ENCODE assay signal across 20 cellular contexts in genomic region chr12:14984036-14984435, GRCh38. TPM values are rescaled to one million over a fixed set of nuclear protein-coding genes. Genes with fewer than 3 reads are reported as not detected.
DNase-seq lines count a peak whose midpoint lies in the region; ATAC-seq and TF ChIP-seq lines count a peak whose summit lies in the region.
"Had no signal": no experiment of that assay in that cellular context is flagged by ENCODE, and none has a peak within 500 bp of the region (broad histone marks: within the 10 kb centered on the region; RNA-seq: fewer than 3 reads in every experiment).

No MANE protein-coding gene starts in this region.

- peaks cover 3% of the 10 kb centered on the region for H3K27me3 Mint-ChIP-seq in activated CD4-positive, alpha-beta T cell treated with anti-CD3 and anti-CD28 coated beads, Interleukin-2, amount 10 ng/mL, durations not matched to agents 24 days and 14 days
- no peaks in the 10 kb centered on the region for H3K27me3 Mint-ChIP-seq in dendritic cell treated with granulocyte-macrophage colony-stimulating factor and Interleukin-4, amounts not matched to agents 40 ng/mL and 50 ng/mL, for 4 days
- H3K27me3 Mint-ChIP-seq in naive thymus-derived CD8-positive, alpha-beta T cell, result no peaks in the 10 kb centered on the region

- H3K4me2 ChIP-seq in Karpas-422 (ENCODE audit: low read depth, low read length, poor library complexity, severe bottlenecking), result no peak overlapping the region
- H3K4me2 ChIP-seq in neuronal stem cell (ENCODE audit: insufficient read depth, low read length, poor library complexity, severe bottlenecking), result no peak overlapping the region
- no peak overlapping the region for H3K4me2 ChIP-seq in PC-3 (ENCODE audit: low read length)
- H3K4me2 ChIP-seq: A549 had no signal

- CTCF ChIA-PET in PC-3 (lab: Charles Lee), result no interaction called here

- H2AK5ac ChIP-seq in neuronal stem cell (ENCODE audit: low read depth, low read length), result no peak overlapping the region

- H3K4ac ChIP-seq in neuronal stem cell (ENCODE audit: low read length), result no peak overlapping the region

- no peaks in the 10 kb centered on the region for H3K79me1 ChIP-seq in neuronal stem cell (ENCODE audit: low read depth, low read length)

- H3K9me2 ChIP-seq in Karpas-422 (replicated peaks; ENCODE audit: insufficient read depth, low read length), result no peaks in the 10 kb centered on the region
- no peaks in the 10 kb centered on the region for H3K9me2 ChIP-seq in PC-3 (replicated peaks; ENCODE audit: low read length)

- no peaks in the 10 kb centered on the region for H3K9me3 Mint-ChIP-seq in activated CD4-positive, alpha-beta T cell treated with anti-CD3 and anti-CD28 coated beads, Interleukin-2, amount 10 ng/mL, durations not matched to agents 24 days and 14 days
- H3K9me3 Mint-ChIP-seq in dendritic cell treated with granulocyte-macrophage colony-stimulating factor and Interleukin-4, amounts not matched to agents 40 ng/mL and 50 ng/mL, for 4 days, result no peaks in the 10 kb centered on the region
- no peaks in the 10 kb centered on the region for H3K9me3 Mint-ChIP-seq in naive thymus-derived CD8-positive, alpha-beta T cell
- H3K9me3 Mint-ChIP-seq: CD8-positive, alpha-beta T cell; H9 had no signal

- no peak overlapping the region for H4K91ac ChIP-seq in neuronal stem cell (ENCODE audit: low read depth, low read length, poor library complexity)

- peaks cover 34% of the 10 kb centered on the region for H3K4me1 Mint-ChIP-seq in activated CD4-positive, alpha-beta T cell treated with anti-CD3 and anti-CD28 coated beads, Interleukin-2, amount 10 ng/mL, durations not matched to agents 24 days and 14 days
- H3K4me1 Mint-ChIP-seq in dendritic cell treated with granulocyte-macrophage colony-stimulating factor and Interleukin-4, amounts not matched to agents 40 ng/mL and 50 ng/mL, for 4 days (ENCODE audit: low read depth), result peaks cover 83% of the 10 kb centered on the region
- H3K4me1 Mint-ChIP-seq in naive thymus-derived CD8-positive, alpha-beta T cell, result peaks cover 34 to 71% (median 62%) of the 10 kb centered on the region in 4 donors
- H3K4me1 Mint-ChIP-seq: H9 had no signal

- DNase-seq in activated CD4-positive, alpha-beta T cell treated with anti-CD3 and anti-CD28 coated beads, Interleukin-2, amount 10 ng/mL, durations not matched to agents 24 days and 14 days, result peak; percentile 14
- no peak for DNase-seq in activated CD4-positive, alpha-beta T cell treated with anti-CD3 and anti-CD28 coated beads for 1 hour
- DNase-seq in naive thymus-derived CD8-positive, alpha-beta T cell, result no peak
- DNase-seq in Karpas-422 (no peak), GM10266 (ENCODE audit: extremely low spot score) (no peak), neuronal stem cell (ENCODE audit: low spot score) (no peak), PC-3 (no peak)
- DNase-seq: AML-193; CD8-positive, alpha-beta T cell; COR-L47; DMS 273 treated with DMSO at 0.1 percent for 48 hours; GDM1; GOT3; H9 had no signal

- H3K36me3 Mint-ChIP-seq in activated CD4-positive, alpha-beta T cell treated with anti-CD3 and anti-CD28 coated beads, Interleukin-2, amount 10 ng/mL, durations not matched to agents 24 days and 14 days (ENCODE audit: low read depth), result no peaks in the 10 kb centered on the region
- H3K36me3 Mint-ChIP-seq in dendritic cell treated with granulocyte-macrophage colony-stimulating factor and Interleukin-4, amounts not matched to agents 40 ng/mL and 50 ng/mL, for 4 days (ENCODE audit: low read depth), result no peaks in the 10 kb centered on the region
- H3K36me3 Mint-ChIP-seq in naive thymus-derived CD8-positive, alpha-beta T cell, result no peaks in the 10 kb centered on the region
- H3K36me3 Mint-ChIP-seq: CD8-positive, alpha-beta T cell had no signal

- POLR2A ChIA-PET in naive thymus-derived CD8-positive, alpha-beta T cell (lab: Charles Lee), result interaction anchor here (0.8 to 2.0 kb wide), 7 partner anchors 22 to 562 kb away, joined by 3 to 8 read pairs (median 4); partner anchors contain the start of gene ERP27
- POLR2A ChIA-PET in PC-3 (lab: Charles Lee; ENCODE audit: unreplicated experiment), result no interaction called here

- H3F3A ChIP-seq in PC-3 (ENCODE audit: low read length, unreplicated experiment), result no peaks in the 10 kb centered on the region

- TF ChIP-seq CTCF in GM10266 (IDR thresholded peaks at IDR 0.05; ENCODE audit: control insufficient read depth, insufficient read depth, low read depth, missing control alignments) (no peak), PC-3 (conservative IDR thresholded peaks at IDR 0.05; ENCODE audit: low read depth, low read length) (no peak)

- H3K9ac ChIP-seq in Karpas-422 (ENCODE audit: low read length) (no peak overlapping the region), neuronal stem cell (ENCODE audit: low read depth, low read length, poor library complexity) (no peak overlapping the region), PC-3 (ENCODE audit: low read length) (no peak overlapping the region)

- H3K4me3 ChIP-seq in Karpas-422 (ENCODE audit: low read length), result no peak overlapping the region
- no peak overlapping the region for H3K4me3 ChIP-seq in neuronal stem cell (ENCODE audit: low read length in 2 of 2)
- no peak overlapping the region for H3K4me3 ChIP-seq in PC-3 (ENCODE audit: low read length)
- H3K4me3 ChIP-seq: A549 had no signal

- no peak overlapping the region for H3K23ac ChIP-seq in neuronal stem cell (ENCODE audit: low read depth, low read length, poor library complexity)

- H3K79me2 ChIP-seq in Karpas-422 (ENCODE audit: low read length) (no peaks in the 10 kb centered on the region), PC-3 (ENCODE audit: low read length) (no peaks in the 10 kb centered on the region)

- H2BK120ac ChIP-seq in neuronal stem cell (ENCODE audit: low read depth, low read length), result no peak overlapping the region

- H3K27me3 ChIP-seq in Karpas-422 (ENCODE audit: low read length) (no peaks in the 10 kb centered on the region), neuronal stem cell (ENCODE audit: control insufficient read depth in 3 of 3, insufficient read depth in 3 of 3, low read depth in 1 of 3, low read length in 3 of 3) (peaks cover 0 to 7% (median 0%) of the 10 kb centered on the region in 3 experiments), PC-3 (ENCODE audit: low read length) (no peaks in the 10 kb centered on the region)

- H3K27ac ChIP-seq in Karpas-422 (ENCODE audit: low read length) (no peak overlapping the region), neuronal stem cell (replicated peaks; ENCODE audit: low read length) (no peak overlapping the region), PC-3 (ENCODE audit: low read length) (no peak overlapping the region)
- H3K27ac ChIP-seq: 22Rv1, A549, C4-2B had no signal

- H3K27ac Mint-ChIP-seq in activated CD4-positive, alpha-beta T cell treated with anti-CD3 and anti-CD28 coated beads, Interleukin-2, amount 10 ng/mL, durations not matched to agents 24 days and 14 days, result no peak overlapping the region
- H3K27ac Mint-ChIP-seq in dendritic cell treated with granulocyte-macrophage colony-stimulating factor and Interleukin-4, amounts not matched to agents 40 ng/mL and 50 ng/mL, for 4 days, result peak overlapping the region; percentile 50
- peak overlapping the region in 7 of 10 donors; percentile 7 to 84 (median 23) for H3K27ac Mint-ChIP-seq in naive thymus-derived CD8-positive, alpha-beta T cell
- H3K27ac Mint-ChIP-seq: H9 had no signal

- H3K18ac ChIP-seq in neuronal stem cell (ENCODE audit: low read length), result no peak overlapping the region

- no peak overlapping the region for H2BK5ac ChIP-seq in neuronal stem cell (ENCODE audit: low read length)

- H3K4me1 ChIP-seq in Karpas-422 (ENCODE audit: low read length) (peaks cover 9% of the 10 kb centered on the region), neuronal stem cell (ENCODE audit: control insufficient read depth in 2 of 2, insufficient read depth in 1 of 2, low read depth in 1 of 2, low read length in 2 of 2) (no peaks in the 10 kb centered on the region), PC-3 (ENCODE audit: insufficient read depth, low read length) (no peaks in the 10 kb centered on the region)
- H3K4me1 ChIP-seq: A549 had no signal

- H3K36me3 ChIP-seq in Karpas-422 (ENCODE audit: insufficient read depth, low read length) (no peaks in the 10 kb centered on the region), neuronal stem cell (replicated peaks in 1 of 2; ENCODE audit: control insufficient read depth in 2 of 2, insufficient read depth in 2 of 2, low read length in 2 of 2) (no peaks in the 10 kb centered on the region), PC-3 (ENCODE audit: low read depth, low read length) (no peaks in the 10 kb centered on the region)

- H4K20me1 ChIP-seq in Karpas-422 (ENCODE audit: insufficient read depth, low read depth, low read length) (no peaks in the 10 kb centered on the region), PC-3 (ENCODE audit: low read length) (no peaks in the 10 kb centered on the region)

- H2BK12ac ChIP-seq in neuronal stem cell (ENCODE audit: low read length), result no peak overlapping the region

- H3K9me3 ChIP-seq in Karpas-422 (ENCODE audit: low read length) (no peaks in the 10 kb centered on the region), neuronal stem cell (replicated peaks in 1 of 2; ENCODE audit: control insufficient read depth in 2 of 2, insufficient read depth in 1 of 2, low read depth in 1 of 2, low read length in 2 of 2) (no peaks in the 10 kb centered on the region), PC-3 (ENCODE audit: low read length) (no peaks in the 10 kb centered on the region)

- no peak overlapping the region for H2AFZ ChIP-seq in Karpas-422 (ENCODE audit: low read length)
- H2AFZ ChIP-seq in neuronal stem cell (ENCODE audit: low read length), result no peak overlapping the region
- H2AFZ ChIP-seq in PC-3 (ENCODE audit: low read length), result no peak overlapping the region

- no peak overlapping the region for H2BK15ac ChIP-seq in neuronal stem cell (ENCODE audit: low read length)

- H3K14ac ChIP-seq in neuronal stem cell (ENCODE audit: low read length), result no peak overlapping the region

- H4K8ac ChIP-seq in neuronal stem cell (ENCODE audit: low read depth, low read length), result no peak overlapping the region

- no CpG with 5 or more reads among the region's 1 CpG for WGBS in neuronal stem cell (ENCODE audit: extremely low coverage in 2 of 2, insufficient read length in 2 of 2, insufficient replicate concordance in 1 of 2), 2 donors

- intact Hi-C loops in activated CD4-positive, alpha-beta T cell treated with anti-CD3 and anti-CD28 coated beads, Interleukin-2, amount 10 ng/mL, durations not matched to agents 24 days and 14 days (cut with micrococcal nuclease), result no loop called here
- intact Hi-C loops in dendritic cell treated with granulocyte-macrophage colony-stimulating factor and Interleukin-4, amounts not matched to agents 40 ng/mL and 50 ng/mL, for 4 days (cut with micrococcal nuclease), result no loop called here
- intact Hi-C loops in PC-3 (cut with micrococcal nuclease), result no loop called here

- no peak for ATAC-seq in naive thymus-derived CD8-positive, alpha-beta T cell
- no peak for ATAC-seq in PC-3
- ATAC-seq: A549; CD8-positive, alpha-beta T cell had no signal

- BruUV-seq in PC-3 (replicated peaks; lab: Mats Ljungman, UMichigan), result no TSS peak

- no peak overlapping the region for H3K4me3 Mint-ChIP-seq in activated CD4-positive, alpha-beta T cell treated with anti-CD3 and anti-CD28 coated beads, Interleukin-2, amount 10 ng/mL, durations not matched to agents 24 days and 14 days
- H3K4me3 Mint-ChIP-seq in dendritic cell treated with granulocyte-macrophage colony-stimulating factor and Interleukin-4, amounts not matched to agents 40 ng/mL and 50 ng/mL, for 4 days, result no peak overlapping the region
- H3K4me3 Mint-ChIP-seq in naive thymus-derived CD8-positive, alpha-beta T cell, result peak overlapping the region in 3 of 10 donors; percentile 1 to 38 (median 22)
- H3K4me3 Mint-ChIP-seq: H9 had no signal

RNA-seq across cellular contexts. Expression of gene PDE6H, which starts 11.2 kb away (rescaled TPM):
- not detected in 2 replicates for total RNA-seq in activated CD4-positive, alpha-beta T cell treated with anti-CD3 and anti-CD28 coated beads, Interleukin-2, amount 10 ng/mL, durations not matched to agents 24 days and 14 days
- total RNA-seq in naive thymus-derived CD8-positive, alpha-beta T cell, result not detected
- not detected for polyA plus RNA-seq in naive thymus-derived CD8-positive, alpha-beta T cell
- not detected in 2 replicates for total RNA-seq in Karpas-422 (2014; rRNA removed; shearing (Covaris generic); ENCODE audit: low replicate concordance)
- not detected for polyA plus RNA-seq in neuronal stem cell (2013, experiment 1 of 2)
- not detected for polyA plus RNA-seq in neuronal stem cell (2013, experiment 2 of 2)
- not detected in 2 replicates for total RNA-seq in PC-3 (2014; rRNA removed)
- total RNA-seq: CD8-positive, alpha-beta T cell; H9; HT-29 had no signal
- polyA plus RNA-seq: A549, BJ had no signal

RNA-seq across cellular contexts. Expression of gene ARHGDIB, which starts 22.6 kb away (rescaled TPM):
- 452 TPM in 2 replicates for total RNA-seq in activated CD4-positive, alpha-beta T cell treated with anti-CD3 and anti-CD28 coated beads, Interleukin-2, amount 10 ng/mL, durations not matched to agents 24 days and 14 days
- total RNA-seq in naive thymus-derived CD8-positive, alpha-beta T cell, result 100 to 1,000 TPM; 937 to 948 TPM
- 1,000 to 10,000 TPM; 3,195 to 3,446 (median 3,407) TPM for polyA plus RNA-seq in naive thymus-derived CD8-positive, alpha-beta T cell
- total RNA-seq in Karpas-422 (2014; rRNA removed; shearing (Covaris generic); ENCODE audit: low replicate concordance), result 503 and 765 TPM in 2 replicates
- 1.2 TPM for polyA plus RNA-seq in neuronal stem cell (2013, experiment 1 of 2)
- polyA plus RNA-seq in neuronal stem cell (2013, experiment 2 of 2), result 1.00 TPM
- 10.4 and 12.4 TPM in 2 replicates for total RNA-seq in PC-3 (2014; rRNA removed)

RNA-seq across cellular contexts. Expression of gene ERP27, which starts 45.7 kb away (rescaled TPM):
- 1.5 and 1.8 TPM in 2 replicates for total RNA-seq in activated CD4-positive, alpha-beta T cell treated with anti-CD3 and anti-CD28 coated beads, Interleukin-2, amount 10 ng/mL, durations not matched to agents 24 days and 14 days
- 10 to 100 TPM; 23.9 to 25.8 TPM for total RNA-seq in naive thymus-derived CD8-positive, alpha-beta T cell
- polyA plus RNA-seq in naive thymus-derived CD8-positive, alpha-beta T cell, result 1 to 10 TPM; 3.2 to 4.4 (median 3.9) TPM
- 0.18 and 0.60 TPM in 2 replicates for total RNA-seq in Karpas-422 (2014; rRNA removed; shearing (Covaris generic); ENCODE audit: low replicate concordance)
- polyA plus RNA-seq in neuronal stem cell (2013, experiment 1 of 2), result 0.01 TPM
- not detected for polyA plus RNA-seq in neuronal stem cell (2013, experiment 2 of 2)
- total RNA-seq in PC-3 (2014; rRNA removed), result not detected in 2 replicates
- total RNA-seq: H9 had no signal

Comparison
In these comparisons a context has a peak if more than half of its experiments do, and no peak if none do; other contexts are left out.
1. RNA of gene ARHGDIB, which starts 22.6 kb away (total RNA-seq): 937 to 948 TPM in naive thymus-derived CD8-positive, alpha-beta T cell, 503 to 765 TPM in Karpas-422 and 452 TPM in activated CD4-positive, alpha-beta T cell treated with anti-CD3 and anti-CD28 coated beads, Interleukin-2, amount 10 ng/mL, durations not matched to agents 24 days and 14 days; 10.4 to 12.4 TPM in PC-3; every median in the first group is over 10 times any median in the second.